9 cellular contexts compared by ENCODE assay signal in genomic region chr7:128937271-128937646, GRCh38. TPM values are rescaled to one million over a fixed set of nuclear protein-coding genes. Genes with fewer than 3 reads are reported as not detected.
DNase-seq lines count a peak whose midpoint lies in the region; ATAC-seq and TF ChIP-seq lines count a peak whose summit lies in the region.
"Had no signal": no experiment of that assay in that cellular context is flagged by ENCODE, and none has a peak within 500 bp of the region (broad histone marks: within the 10 kb centered on the region; RNA-seq: fewer than 3 reads in every experiment).

No MANE protein-coding gene starts in this region.

- peaks cover 1% of the 10 kb centered on the region for H3K36me3 Mint-ChIP-seq in activated CD8-positive, alpha-beta memory T cell treated with anti-CD3 and anti-CD28 coated beads, Interleukin-2, amount 10 ng/mL, durations not matched to agents 7 days and 5 days
- peaks cover 0 to 3% (median 0%) of the 10 kb centered on the region in 3 donors for H3K36me3 Mint-ChIP-seq in immature natural killer cell

- H3K9me3 ChIP-seq in WERI-Rb-1 (ENCODE audit: severe bottlenecking) (no peaks in the 10 kb centered on the region), subcutaneous abdominal adipose tissue (ENCODE audit: control insufficient read depth in 5 of 5, low read length in 5 of 5) (no peaks in the 10 kb centered on the region)
- H3K9me3 ChIP-seq: MG63 had no signal

- DNase-seq in activated CD8-positive, alpha-beta memory T cell treated with anti-CD3 and anti-CD28 coated beads, Interleukin-2, amount 10 ng/mL, durations not matched to agents 7 days and 5 days: no peak
- no peak for DNase-seq in activated CD8-positive, alpha-beta memory T cell treated with anti-CD3 and anti-CD28 coated beads, Interleukin-2, amount 50 U/mL, for 4 hours
- no peak for DNase-seq in WERI-Rb-1
- DNase-seq in immature natural killer cell: no peak
- DNase-seq in DMS153 treated with DMSO at 0.1 percent for 48 hours (lab: John Stamatoyannopoulos, UW; ENCODE audit: unreplicated experiment): no peak
- DNase-seq in NCI-H82 (lab: John Stamatoyannopoulos, UW): no peak
- DNase-seq in GM13976 (ENCODE audit: low spot score): no peak

- no peaks in the 10 kb centered on the region for H3K36me3 ChIP-seq in WERI-Rb-1
- no peaks in the 10 kb centered on the region for H3K36me3 ChIP-seq in subcutaneous abdominal adipose tissue (ENCODE audit: control insufficient read depth in 5 of 5, insufficient read depth in 5 of 5, low read length in 5 of 5)
- H3K36me3 ChIP-seq: MG63 had no signal

- CTCF ChIA-PET in activated CD8-positive, alpha-beta memory T cell treated with anti-CD3 and anti-CD28 coated beads, Interleukin-2, amount 10 ng/mL, durations not matched to agents 7 days and 5 days (lab: Charles Lee): interaction anchor here (0.8 to 1.4 kb wide), 3 partner anchors 133 to 154 kb away, joined by 3 to 6 read pairs (median 4); no protein-coding TSS in a partner anchor

- H3K27ac ChIP-seq in WERI-Rb-1 (no peak overlapping the region), subcutaneous abdominal adipose tissue (ENCODE audit: low read depth, low read length) (no peak overlapping the region)

- peaks cover 15% of the 10 kb centered on the region for H3K27me3 Mint-ChIP-seq in activated CD8-positive, alpha-beta memory T cell treated with anti-CD3 and anti-CD28 coated beads, Interleukin-2, amount 10 ng/mL, durations not matched to agents 7 days and 5 days
- H3K27me3 Mint-ChIP-seq in immature natural killer cell (ENCODE audit: low read depth in 3 of 3): peaks cover 0 to 9% (median 4%) of the 10 kb centered on the region in 3 donors

- H3K27ac Mint-ChIP-seq in activated CD8-positive, alpha-beta memory T cell treated with anti-CD3 and anti-CD28 coated beads, Interleukin-2, amount 10 ng/mL, durations not matched to agents 7 days and 5 days: no peak overlapping the region
- H3K27ac Mint-ChIP-seq in immature natural killer cell: peak overlapping the region in 4 of 6 donors; percentile 41 to 88 (median 80)

- in situ Hi-C loops in GM13976 (cut with MboI; ENCODE audit: low sequenced_read_pairs, unreplicated experiment): no loop called here

- H3K4me1 Mint-ChIP-seq in activated CD8-positive, alpha-beta memory T cell treated with anti-CD3 and anti-CD28 coated beads, Interleukin-2, amount 10 ng/mL, durations not matched to agents 7 days and 5 days: peaks cover 46% of the 10 kb centered on the region
- peaks cover 49 to 53% of the 10 kb centered on the region in 2 donors for H3K4me1 Mint-ChIP-seq in immature natural killer cell

- peak overlapping the region; percentile 84 for H3K4me3 Mint-ChIP-seq in activated CD8-positive, alpha-beta memory T cell treated with anti-CD3 and anti-CD28 coated beads, Interleukin-2, amount 10 ng/mL, durations not matched to agents 7 days and 5 days
- H3K4me3 Mint-ChIP-seq in immature natural killer cell: peak overlapping the region; percentile 81 to 90 (median 88)

- H3K4me3 ChIP-seq in WERI-Rb-1 (ENCODE audit: low read depth, low read length): peak overlapping the region; percentile 59
- H3K4me3 ChIP-seq in subcutaneous abdominal adipose tissue (ENCODE audit: low read depth in 1 of 5, low read length in 5 of 5): peak overlapping the region in 4 of 5 donors; percentile 22 to 73 (median 63)

- TF ChIP-seq CTCF in WERI-Rb-1 (IDR thresholded peaks at IDR 0.05; ENCODE audit: low read depth, low read length): no peak
- TF ChIP-seq CTCF in GM13976 (IDR thresholded peaks at IDR 0.05; ENCODE audit: borderline replicate concordance, control extremely low read depth, extremely low read depth, insufficient read depth, missing control alignments): no peak

- H3K27me3 ChIP-seq in WERI-Rb-1 (ENCODE audit: insufficient read depth, low read depth, severe bottlenecking) (no peaks in the 10 kb centered on the region), subcutaneous abdominal adipose tissue (ENCODE audit: control insufficient read depth in 5 of 5, insufficient read depth in 4 of 5, low read length in 5 of 5) (peaks cover 3 to 36% (median 11%) of the 10 kb centered on the region in 5 donors)
- H3K27me3 ChIP-seq: MG63 had no signal

- ATAC-seq in activated CD8-positive, alpha-beta memory T cell treated with anti-CD3 and anti-CD28 coated beads, Interleukin-2, amount 10 ng/mL, durations not matched to agents 7 days and 5 days: no peak

- peaks cover 3 to 65% (median 29%) of the 10 kb centered on the region in 5 donors for H3K4me1 ChIP-seq in subcutaneous abdominal adipose tissue (ENCODE audit: control insufficient read depth in 5 of 5, insufficient read depth in 5 of 5, low read length in 5 of 5)

- H3K9ac ChIP-seq in subcutaneous abdominal adipose tissue (ENCODE audit: low read length in 5 of 5): peak overlapping the region in 3 of 5 donors; percentile 51 to 60 (median 52)

- no peaks in the 10 kb centered on the region for H3K9me3 Mint-ChIP-seq in activated CD8-positive, alpha-beta memory T cell treated with anti-CD3 and anti-CD28 coated beads, Interleukin-2, amount 10 ng/mL, durations not matched to agents 7 days and 5 days (ENCODE audit: low read depth)
- H3K9me3 Mint-ChIP-seq in immature natural killer cell: no peaks in the 10 kb centered on the region

RNA-seq across cellular contexts. Expression of gene IRF5, which starts 0.5 kb away (rescaled TPM):
- total RNA-seq in activated CD8-positive, alpha-beta memory T cell treated with anti-CD3 and anti-CD28 coated beads, Interleukin-2, amount 10 ng/mL, durations not matched to agents 7 days and 5 days: 10 to 100 TPM; 16.5 to 17.7 TPM
- 10 to 100 TPM; 14.2 to 31.7 (median 25.6) TPM for polyA plus RNA-seq in immature natural killer cell

RNA-seq across cellular contexts. Expression of gene KCP, which starts 26.8 kb away (rescaled TPM):
- total RNA-seq in activated CD8-positive, alpha-beta memory T cell treated with anti-CD3 and anti-CD28 coated beads, Interleukin-2, amount 10 ng/mL, durations not matched to agents 7 days and 5 days: under 1 TPM; 0.20 to 0.52 TPM
- under 1 TPM in 1 of 3 donors, not detected in 2; 0.16 TPM for polyA plus RNA-seq in immature natural killer cell
